20 cellular contexts compared by ENCODE assay signal in genomic region chr5:33801292-33801691, GRCh38.
"Had no signal": no experiment of that assay in that cellular context is flagged by ENCODE, and none has a peak within 500 bp of the region (broad histone marks: within the 10 kb centered on the region; RNA-seq: fewer than 3 reads in every experiment).

No MANE protein-coding gene starts in this region.

- H3K4me3 Mint-ChIP-seq: activated CD4-positive, alpha-beta memory T cell treated with anti-CD3 and anti-CD28 coated beads, Interleukin-2, amount 10 ng/mL, durations not matched to agents 7 days and 5 days; activated CD4-positive, alpha-beta T cell treated with anti-CD3 and anti-CD28 coated beads, Interleukin-2, amount 10 ng/mL, durations not matched to agents 7 days and 5 days; activated naive CD4-positive, alpha-beta T cell treated with anti-CD3 and anti-CD28 coated beads, Interleukin-2, amount 50 U/mL, for 24 hours; T-helper 1 cell treated with Interleukin-12 subunit alpha and Interleukin-12 subunit beta and Interleukin-4 antibody, amounts not matched to agents 30 μg/mL and 1 μg/mL, for 36 hours had no signal

- H3K9me3 Mint-ChIP-seq: activated CD4-positive, alpha-beta memory T cell treated with anti-CD3 and anti-CD28 coated beads, Interleukin-2, amount 10 ng/mL, durations not matched to agents 7 days and 5 days; activated CD4-positive, alpha-beta T cell treated with anti-CD3 and anti-CD28 coated beads, Interleukin-2, amount 10 ng/mL, durations not matched to agents 7 days and 5 days; activated naive CD4-positive, alpha-beta T cell treated with anti-CD3 and anti-CD28 coated beads, Interleukin-2, amount 50 U/mL, for 24 hours; T-helper 1 cell treated with Interleukin-12 subunit alpha and Interleukin-12 subunit beta and Interleukin-4 antibody, amounts not matched to agents 30 μg/mL and 1 μg/mL, for 36 hours had no signal

- H3K27me3 Mint-ChIP-seq: activated CD4-positive, alpha-beta memory T cell treated with anti-CD3 and anti-CD28 coated beads, Interleukin-2, amount 10 ng/mL, durations not matched to agents 7 days and 5 days; activated naive CD4-positive, alpha-beta T cell treated with anti-CD3 and anti-CD28 coated beads, Interleukin-2, amount 50 U/mL, for 24 hours had no signal

- ATAC-seq: activated CD4-positive, CD25-positive, alpha-beta regulatory T cell treated with anti-CD3 and anti-CD28 coated beads, Interleukin-2, amount 50 U/mL, for 24 hours; PC-3 had no signal

- H3K36me3 Mint-ChIP-seq: activated naive CD4-positive, alpha-beta T cell treated with anti-CD3 and anti-CD28 coated beads, Interleukin-2, amount 50 U/mL, for 24 hours had no signal

- H3K4me1 Mint-ChIP-seq: activated CD4-positive, alpha-beta memory T cell treated with anti-CD3 and anti-CD28 coated beads, Interleukin-2, amount 10 ng/mL, durations not matched to agents 7 days and 5 days; activated CD4-positive, alpha-beta T cell treated with anti-CD3 and anti-CD28 coated beads, Interleukin-2, amount 10 ng/mL, durations not matched to agents 7 days and 5 days; activated naive CD4-positive, alpha-beta T cell treated with anti-CD3 and anti-CD28 coated beads, Interleukin-2, amount 50 U/mL, for 24 hours had no signal

- H3K4me3 ChIP-seq: coronary artery had no signal

- H3K27ac ChIP-seq: coronary artery had no signal

- H3K27ac Mint-ChIP-seq: activated CD4-positive, alpha-beta memory T cell treated with anti-CD3 and anti-CD28 coated beads, Interleukin-2, amount 10 ng/mL, durations not matched to agents 7 days and 5 days; activated CD4-positive, alpha-beta T cell treated with anti-CD3 and anti-CD28 coated beads, Interleukin-2, amount 10 ng/mL, durations not matched to agents 7 days and 5 days; activated naive CD4-positive, alpha-beta T cell treated with anti-CD3 and anti-CD28 coated beads, Interleukin-2, amount 50 U/mL, for 24 hours; T-helper 1 cell treated with Interleukin-12 subunit alpha and Interleukin-12 subunit beta and Interleukin-4 antibody, amounts not matched to agents 30 μg/mL and 1 μg/mL, for 36 hours had no signal

- DNase-seq: activated CD4-positive, alpha-beta memory T cell treated with anti-CD3 and anti-CD28 coated beads, Interleukin-2, amount 10 ng/mL, durations not matched to agents 7 days and 5 days; activated CD4-positive, alpha-beta T cell treated with anti-CD3 and anti-CD28 coated beads, Interleukin-2, amount 10 ng/mL, durations not matched to agents 7 days and 5 days; activated T-cell treated with anti-CD3 and anti-CD28 coated beads for 4 hours; aorta; central memory CD4-positive, alpha-beta T cell; Kasumi-1; NCI-H1048; NCI-H146; NCI-H1930; NCI-H2171; NCI-H226; NCI-H526; NCI-H774; NK-92 treated with Interleukin-12 subunit alpha and Interleukin-12 subunit beta, amount 100 ng/mL, for 24 hours; PC-3; SHP77 treated with DMSO at 0.1 percent for 48 hours had no signal
